20 cellular contexts compared by ENCODE assay signal in the genomic region with DNA sequence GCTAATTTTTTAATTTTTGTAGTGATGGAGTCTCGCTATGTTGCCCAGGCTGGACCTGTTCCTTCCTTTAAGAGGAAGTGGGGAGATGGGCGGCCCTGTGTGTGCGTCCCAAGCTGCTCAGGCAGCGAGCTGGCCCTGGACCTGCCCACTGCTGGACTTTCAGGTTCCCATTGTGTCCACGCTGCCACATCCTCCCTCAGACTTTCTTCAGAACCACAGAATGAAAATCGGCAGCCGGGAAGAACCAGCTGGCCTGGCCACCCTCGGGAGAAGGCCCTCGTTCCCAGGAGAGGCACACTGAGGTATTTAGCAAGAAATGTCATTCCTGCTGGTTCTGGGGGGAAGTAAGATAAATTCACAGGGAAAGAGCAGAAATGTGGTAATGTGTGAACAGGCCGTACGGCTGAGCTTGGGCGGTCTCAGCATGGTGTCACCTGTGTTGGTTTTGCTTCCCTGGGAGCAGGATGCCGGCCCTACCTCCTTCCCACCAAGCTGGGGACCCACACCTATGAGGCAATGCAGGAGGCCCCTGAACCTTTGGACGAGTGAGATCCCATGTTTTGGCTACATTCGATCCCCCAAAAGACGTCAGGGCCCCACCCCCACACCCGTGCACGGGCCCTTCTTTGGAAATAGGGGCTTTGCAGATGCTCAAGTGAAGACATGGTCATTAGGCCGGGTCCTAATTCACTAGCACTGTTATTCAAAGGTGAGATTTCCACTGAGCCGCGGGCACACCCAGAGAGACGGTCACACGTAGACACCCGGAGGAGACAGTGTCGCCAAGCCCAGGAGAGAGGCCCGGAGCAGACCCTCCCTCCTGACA. TPM values are rescaled to one million over a fixed set of nuclear protein-coding genes. Genes with fewer than 3 reads are reported as not detected.
A peak's percentile ranks its signal among the peaks of the same experiment; 100 is the strongest.
DNase-seq lines count a peak whose midpoint lies in the region; ATAC-seq and TF ChIP-seq lines count a peak whose summit lies in the region.
"Had no signal": no experiment of that assay in that cellular context is flagged by ENCODE, and none has a peak within 500 bp of the region (broad histone marks: within the 10 kb centered on the region; RNA-seq: fewer than 3 reads in every experiment).

No MANE protein-coding gene starts in this region.

- H4K91ac ChIP-seq in neuronal stem cell (ENCODE audit: low read depth, low read length, poor library complexity) = no peak overlapping the region

- peaks cover 6% of the 10 kb centered on the region for H3K36me3 Mint-ChIP-seq in glutamatergic neuron (ENCODE audit: unreplicated experiment)
- H3K36me3 Mint-ChIP-seq: CD14-positive monocyte had no signal

- no peak overlapping the region for H3K4ac ChIP-seq in neuronal stem cell (ENCODE audit: low read length)

- H2BK12ac ChIP-seq in neuronal stem cell (ENCODE audit: low read length) = no peak overlapping the region

- H3K4me2 ChIP-seq in neuronal stem cell (ENCODE audit: insufficient read depth, low read length, poor library complexity, severe bottlenecking) = no peak overlapping the region
- H3K4me2 ChIP-seq: KMS-11 had no signal

- no peak for TF ChIP-seq CTCF in glutamatergic neuron (IDR thresholded peaks at IDR 0.05; ENCODE audit: partially characterized antibody, unreplicated experiment)

- H3K9me3 Mint-ChIP-seq in glutamatergic neuron (ENCODE audit: unreplicated experiment) = peaks cover 8% of the 10 kb centered on the region

- H3K79me1 ChIP-seq in neuronal stem cell (ENCODE audit: low read depth, low read length) = peaks cover 3% of the 10 kb centered on the region

- H3K23ac ChIP-seq in neuronal stem cell (ENCODE audit: low read depth, low read length, poor library complexity) = no peak overlapping the region

- peaks cover 0 to 6% of the 10 kb centered on the region in 2 donors for H3K9me3 ChIP-seq in neuronal stem cell (replicated peaks in 1 of 2; ENCODE audit: control insufficient read depth in 2 of 2, insufficient read depth in 1 of 2, low read depth in 1 of 2, low read length in 2 of 2)
- H3K9me3 ChIP-seq: Peyer's patch had no signal

- no peak overlapping the region for H2AK5ac ChIP-seq in neuronal stem cell (ENCODE audit: low read depth, low read length)

- peak overlapping the region; percentile 72 for H2BK5ac ChIP-seq in neuronal stem cell (ENCODE audit: low read length)

- ATAC-seq in Right ventricle myocardium superior (ENCODE audit: poor library complexity) (no peak), GM21723 (IDR thresholded peaks at IDR 0.05; ENCODE audit: unreplicated experiment) (no peak)

- H3K4me1 Mint-ChIP-seq in glutamatergic neuron (ENCODE audit: low read depth, unreplicated experiment) = peaks cover 5% of the 10 kb centered on the region

- DNase-seq in Right ventricle myocardium superior (peak; percentile 22), cardiac septum (ENCODE audit: low spot score) (no peak), glutamatergic neuron (peak; percentile 6), neuronal stem cell (ENCODE audit: low spot score) (no peak), SKM-1 (lab: John Stamatoyannopoulos, UW; ENCODE audit: unreplicated experiment) (no peak), cerebellar nuclear complex (lab: John Stamatoyannopoulos, UW) (no peak)
- DNase-seq: AML-193, EL, GF-D8, MV-4-11, NCI-H1105 treated with DMSO at 0.1 percent for 48 hours, NCI-H2029 treated with DMSO at 0.1 percent for 48 hours, NCI-H2171, NCI-H345, NCI-H524 treated with DMSO at 0.1 percent for 48 hours, NCI-H82, Peyer's patch had no signal

- no peak overlapping the region for H3K4me3 ChIP-seq in neuronal stem cell (ENCODE audit: low read length in 2 of 2)
- H3K4me3 ChIP-seq: Peyer's patch had no signal

- H3K4me1 ChIP-seq in neuronal stem cell (ENCODE audit: control insufficient read depth in 2 of 2, insufficient read depth in 1 of 2, low read depth in 1 of 2, low read length in 2 of 2) = peaks cover 0 to 1% of the 10 kb centered on the region in 2 donors
- H3K4me1 ChIP-seq: Peyer's patch had no signal

- peak overlapping the region; percentile 60 for H3K9ac ChIP-seq in neuronal stem cell (ENCODE audit: low read depth, low read length, poor library complexity)
- H3K9ac ChIP-seq: KMS-11 had no signal

- H3K27ac ChIP-seq in neuronal stem cell (replicated peaks; ENCODE audit: low read length) = no peak overlapping the region
- H3K27ac ChIP-seq: KMS-11, Peyer's patch had no signal

- no peaks in the 10 kb centered on the region for H3K36me3 ChIP-seq in neuronal stem cell (replicated peaks in 1 of 2; ENCODE audit: control insufficient read depth in 2 of 2, insufficient read depth in 2 of 2, low read length in 2 of 2)
- H3K36me3 ChIP-seq: Peyer's patch had no signal

- no peak overlapping the region for H2BK120ac ChIP-seq in neuronal stem cell (ENCODE audit: low read depth, low read length)

- intact Hi-C loops in Right ventricle myocardium superior (cut with DNase I) = no loop called here
- intact Hi-C loops in cardiac septum (cut with DNase I) = no loop called here

- H2AFZ ChIP-seq in neuronal stem cell (ENCODE audit: low read length) = no peak overlapping the region

- H2BK15ac ChIP-seq in neuronal stem cell (ENCODE audit: low read length) = no peak overlapping the region

- no peak overlapping the region for H4K8ac ChIP-seq in neuronal stem cell (ENCODE audit: low read depth, low read length)

- no peak overlapping the region for H3K18ac ChIP-seq in neuronal stem cell (ENCODE audit: low read length)

- H3K14ac ChIP-seq in neuronal stem cell (ENCODE audit: low read length) = no peak overlapping the region

- no CpG with 5 or more reads among the region's 26 CpGs for WGBS in neuronal stem cell (ENCODE audit: extremely low coverage in 2 of 2, insufficient read length in 2 of 2, insufficient replicate concordance in 1 of 2), 2 donors

- no peak overlapping the region for H3K27ac Mint-ChIP-seq in glutamatergic neuron (ENCODE audit: unreplicated experiment)
- H3K27ac Mint-ChIP-seq: CD14-positive monocyte had no signal

- no peak overlapping the region for H3K4me3 Mint-ChIP-seq in glutamatergic neuron (ENCODE audit: unreplicated experiment)
- H3K4me3 Mint-ChIP-seq: CD14-positive monocyte had no signal

- H3K27me3 Mint-ChIP-seq in glutamatergic neuron (ENCODE audit: unreplicated experiment) = peaks cover 12% of the 10 kb centered on the region

- peaks cover 0 to 6% (median 3%) of the 10 kb centered on the region in 3 experiments for H3K27me3 ChIP-seq in neuronal stem cell (ENCODE audit: control insufficient read depth in 3 of 3, insufficient read depth in 3 of 3, low read depth in 1 of 3, low read length in 3 of 3)
- H3K27me3 ChIP-seq: Peyer's patch had no signal

RNA-seq across cellular contexts. Expression of a gene that starts 35.9 kb away (rescaled TPM):
- total RNA-seq in Right ventricle myocardium superior = 0.94 TPM
- total RNA-seq in cardiac septum = 1.5 TPM
- total RNA-seq in glutamatergic neuron (ENCODE audit: unreplicated experiment) = 0.56 TPM
- 0.26 TPM for polyA plus RNA-seq in neuronal stem cell (2013, experiment 1 of 2)
- polyA plus RNA-seq in neuronal stem cell (2013, experiment 2 of 2) = 0.29 TPM

Comparison
In these comparisons a context has a peak if more than half of its experiments do, and no peak if none do; other contexts are left out.
1. DNase-seq: peak in Right ventricle myocardium superior (single experiment) and glutamatergic neuron (single experiment); none in cardiac septum (single experiment), neuronal stem cell (single experiment), SKM-1 (single experiment) and cerebellar nuclear complex (0 of 2).